20 cellular contexts compared by ENCODE assay signal in genomic region chr22:48827904-48828555, GRCh38.
DNase-seq lines count a peak whose midpoint lies in the region; ATAC-seq, FAIRE-seq and TF ChIP-seq lines count a peak whose summit lies in the region.
"Had no signal": no experiment of that assay in that cellular context is flagged by ENCODE, and none has a peak within 500 bp of the region (broad histone marks: within the 10 kb centered on the region; RNA-seq: fewer than 3 reads in every experiment).

No MANE protein-coding gene starts in this region.

- H3K4ac ChIP-seq in H1 (replicated peaks; ENCODE audit: insufficient read length, low read depth, low read length) = no peak overlapping the region

- H3K79me2 ChIP-seq in H1 (ENCODE audit: control insufficient read depth in 1 of 2, insufficient read depth in 2 of 2, low read length in 2 of 2) = no peaks in the 10 kb centered on the region

- no peak for TF ChIP-seq POLR2A in H1 (IDR thresholded peaks at IDR 0.05; ENCODE audit: control extremely low read depth in 1 of 2, low read depth in 2 of 2, low read length in 2 of 2)
- TF ChIP-seq POLR2A in erythroblast (IDR thresholded peaks at IDR 0.05; ENCODE audit: low read length) = no peak

- H4K8ac ChIP-seq in H1 (ENCODE audit: extremely low read depth, insufficient read depth, low read length) = peak overlapping the region; percentile 7; the same call in 1 of the 2 replicates

- FAIRE-seq in H1 (lab: Jason Lieb, UNC) = no peak
- no peak for FAIRE-seq in frontal cortex (lab: Jason Lieb, UNC)

- no peak overlapping the region for H3K27ac ChIP-seq in H1 (ENCODE audit: low read depth, low read length)
- H3K27ac ChIP-seq: brain microvascular endothelial cell, colonic mucosa, HL-60 had no signal

- no peak overlapping the region for H3K56ac ChIP-seq in H1 (replicated peaks; ENCODE audit: insufficient read length, low read depth, low read length)

- no peak overlapping the region for H2AK5ac ChIP-seq in H1 (ENCODE audit: low read depth, low read length)

- no peak overlapping the region for H3K14ac ChIP-seq in H1 (ENCODE audit: insufficient read length)

- H3K4me3 ChIP-seq in H1 (ENCODE audit: extremely low read depth in 1 of 4, insufficient read depth in 2 of 4, low read depth in 3 of 4, low read length in 4 of 4) = no peak overlapping the region
- H3K4me3 ChIP-seq: colonic mucosa, lung had no signal

- no peak for TF ChIP-seq RAD21 in H1 (IDR thresholded peaks at IDR 0.05 in 1 of 2, conservative IDR thresholded peaks at IDR 0.05 in 1 of 2; ENCODE audit: low read depth in 2 of 2, low read length in 2 of 2)

- H3K18ac ChIP-seq in H1 (ENCODE audit: extremely low read depth, low read length) = no peak overlapping the region

- H3K23ac ChIP-seq in H1 (ENCODE audit: insufficient read length) = no peak overlapping the region

- peaks cover 0 to 2% of the 10 kb centered on the region in 2 experiments for H4K20me1 ChIP-seq in H1 (replicated peaks in 1 of 2; ENCODE audit: control insufficient read depth in 1 of 2, insufficient read depth in 2 of 2, low read length in 2 of 2)

- WGBS in H1 (ENCODE audit: extremely low coverage in 1 of 2, insufficient coverage in 1 of 2, insufficient read length in 1 of 2, insufficient replicate concordance in 2 of 2, low coverage in 1 of 2, low lambda C conversion rate in 2 of 2, missing lambda C conversion rate in 1 of 2), 2 experiments = 85% methylated on average over 9 of the region's 18 CpGs; no CpG with 5 or more reads in 1 of the 2 experiments

- H3K79me1 ChIP-seq in H1 (ENCODE audit: low read depth, low read length) = no peaks in the 10 kb centered on the region

- H3K9me3 ChIP-seq in H1 (ENCODE audit: insufficient read depth in 2 of 2, low read depth in 1 of 2, low read length in 1 of 2) = peaks cover 0 to 9% of the 10 kb centered on the region in 2 experiments; a peak in 2 of 4 replicates
- H3K9me3 ChIP-seq: colonic mucosa had no signal

- no peak overlapping the region for H2AFZ ChIP-seq in H1 (ENCODE audit: low read length)

- no peak overlapping the region for H2BK20ac ChIP-seq in H1 (ENCODE audit: low read length)

- no peak overlapping the region for H3K9ac ChIP-seq in H1 (replicated peaks in 1 of 4; ENCODE audit: extremely low read depth in 1 of 4, low read depth in 3 of 4, low read length in 3 of 4)

- H2BK120ac ChIP-seq in H1 (replicated peaks; ENCODE audit: low read depth, low read length) = no peak overlapping the region

- H3K23me2 ChIP-seq in H1 (ENCODE audit: low read depth, low read length) = 0 out of 2 replicates have a peak, but pooled peaks cover 2% of the 10 kb centered on the region

- no peaks in the 10 kb centered on the region for H3K36me3 ChIP-seq in H1 (ENCODE audit: control insufficient read depth in 2 of 4, insufficient read depth in 4 of 4, low read length in 3 of 4)
- H3K36me3 ChIP-seq: brain microvascular endothelial cell, colonic mucosa had no signal

- H2BK5ac ChIP-seq in H1 (ENCODE audit: low read depth, low read length) = no peak overlapping the region

- intact Hi-C loops in posterior vena cava (cut with DNase I) = no loop called here

- no peak for TF ChIP-seq CTCF in H1 (IDR thresholded peaks at IDR 0.05; ENCODE audit: control extremely low read depth in 1 of 3, insufficient read depth in 1 of 3, low read depth in 1 of 3, low read length in 3 of 3)

- no peak overlapping the region for H2BK12ac ChIP-seq in H1 (ENCODE audit: low read depth, low read length)

- H4K5ac ChIP-seq in H1 (ENCODE audit: insufficient read length, low read depth, low read length) = no peak overlapping the region

- ATAC-seq in HG03354 (IDR thresholded peaks at IDR 0.05; ENCODE audit: poor library complexity, severe bottlenecking, unreplicated experiment) = no peak

- no peak for TF ChIP-seq EP300 in H1 (IDR thresholded peaks at IDR 0.05; ENCODE audit: borderline replicate concordance in 1 of 2, low read depth in 2 of 2, low read length in 2 of 2)

- H2BK15ac ChIP-seq in H1 (ENCODE audit: low read length) = no peak overlapping the region

- no peaks in the 10 kb centered on the region for H3K27me3 ChIP-seq in H1 (replicated peaks in 1 of 4; ENCODE audit: control insufficient read depth in 3 of 4, extremely low read depth in 1 of 4, insufficient read depth in 3 of 4, low read length in 3 of 4)
- H3K27me3 ChIP-seq: brain microvascular endothelial cell, colonic mucosa had no signal

- no peak overlapping the region for H4K91ac ChIP-seq in H1 (replicated peaks; ENCODE audit: insufficient read length, low read length)

- CTCF ChIA-PET in H1 (lab: Charles Lee; ENCODE audit: partially characterized antibody) = interaction anchor here (1.0 to 1.2 kb wide), 2 partner anchors 45 to 115 kb away, joined by 3 read pairs; no protein-coding TSS in a partner anchor

- POLR2A ChIA-PET in H1 (lab: Charles Lee; ENCODE audit: partially characterized antibody) = no interaction called here

- no peak overlapping the region for H3K4me2 ChIP-seq in H1 (ENCODE audit: insufficient read depth in 1 of 2, low read depth in 2 of 2, low read length in 2 of 2)

- DNase-seq in NCI-H2081 (lab: John Stamatoyannopoulos, UW) (peak; percentile 36 to 52), NCI-H2081 treated with DMSO at 0.1 percent for 48 hours (lab: John Stamatoyannopoulos, UW) (no peak), NCI-H2029 treated with DMSO at 0.1 percent for 48 hours (lab: John Stamatoyannopoulos, UW) (peak; percentile 52), H1 (ENCODE audit: low read depth in 1 of 2, low spot score in 2 of 2) (peak in 1 of 2 experiments; percentile 39), posterior vena cava (ENCODE audit: low spot score) (peak; percentile 72), frontal cortex (ENCODE audit: low spot score in 2 of 2) (no peak), erythroblast (lab: John Stamatoyannopoulos, UW) (no peak)
- DNase-seq: activated CD4-positive, alpha-beta memory T cell treated with anti-CD3 and anti-CD28 coated beads, Interleukin-2, amount 10 ng/mL, durations not matched to agents 7 days and 5 days; activated CD4-positive, CD25-positive, alpha-beta regulatory T cell treated with anti-CD3 and anti-CD28 coated beads, Interleukin-2, amount 50 U/mL, for 72 hours; activated T-cell treated with anti-CD3 and anti-CD28 coated beads for 4 hours; brain microvascular endothelial cell; colonic mucosa; hypothalamus; Kasumi-1; NCI-H1930; NCI-H524; substantia nigra had no signal

- no peaks in the 10 kb centered on the region for H3K4me1 ChIP-seq in H1 (replicated peaks in 1 of 4; ENCODE audit: control insufficient read depth in 3 of 4, insufficient read depth in 4 of 4, low read length in 3 of 4)
- H3K4me1 ChIP-seq: colonic mucosa had no signal

Comparison
In these comparisons a context has a peak if more than half of its experiments do, and no peak if none do; other contexts are left out.
1. DNase-seq: peak in NCI-H2081 (2 of 2), NCI-H2029 treated with DMSO at 0.1 percent for 48 hours (single experiment) and posterior vena cava (single experiment); none in NCI-H2081 treated with DMSO at 0.1 percent for 48 hours (single experiment), frontal cortex (0 of 2) and erythroblast (0 of 2).